In genomic region chr11:1691027-1691877, GRCh38 we compare ENCODE assay signal across 1 cellular context.
TF ChIP-seq lines count a peak whose summit lies in the region.

No MANE protein-coding gene starts in this region.

TF ChIP-seq in HepG2, 621 proteins besides CTCF, POLR2A, EP300 and RAD21 (continued from another document and continues in another):
- TF ChIP-seq GMEB2 (CRISPR knock-in tag; IDR thresholded peaks at IDR 0.05; ENCODE audit: low read depth) = peak; percentile 57; the same call in 1 of the 2 replicates
- TF ChIP-seq ZFX (CRISPR knock-in tag; IDR thresholded peaks at IDR 0.05; ENCODE audit: low read depth) = peak; percentile 82
- TF ChIP-seq ZNF703 (CRISPR knock-in tag; IDR thresholded peaks at IDR 0.05; ENCODE audit: borderline replicate concordance) = peak; percentile 89
- TF ChIP-seq HMGA1 (CRISPR knock-in tag; conservative IDR thresholded peaks at IDR 0.05) = no peak
- peak; percentile 51; the same call in 1 of the 2 replicates for TF ChIP-seq RAD51 (IDR thresholded peaks at IDR 0.05; ENCODE audit: borderline replicate concordance)
- TF ChIP-seq ZNF510 (CRISPR knock-in tag; IDR thresholded peaks at IDR 0.05; ENCODE audit: low read depth) = 0 out of 2 replicates have a peak, but pooled peaks have one; percentile 75
- TF ChIP-seq GABPA (IDR thresholded peaks at IDR 0.05; ENCODE audit: low read depth, low read length) = no peak
- no peak for TF ChIP-seq GABPA (CRISPR knock-in tag; IDR thresholded peaks at IDR 0.05; ENCODE audit: low read depth)
- TF ChIP-seq ZNF674 (CRISPR knock-in tag; IDR thresholded peaks at IDR 0.05; ENCODE audit: low read depth) = no peak
- TF ChIP-seq ZNF75D (CRISPR knock-in tag; IDR thresholded peaks at IDR 0.05; ENCODE audit: borderline replicate concordance) = no peak
- TF ChIP-seq ATF4 (CRISPR knock-in tag; IDR thresholded peaks at IDR 0.05) = peak in 1 of 2 experiments; percentile 78; a peak in 2 of 4 replicates
- TF ChIP-seq ZNF891 (CRISPR knock-in tag; IDR thresholded peaks at IDR 0.05) = peak; percentile 20; the same call in 1 of the 2 replicates
- 0 out of 2 replicates have a peak, but pooled peaks have one; percentile 25 for TF ChIP-seq REXO4 (CRISPR knock-in tag; IDR thresholded peaks at IDR 0.05; ENCODE audit: borderline replicate concordance)
- no peak for TF ChIP-seq CCAR2 (optimal IDR thresholded peaks at IDR 0.05; ENCODE audit: low read depth, low read length)
- TF ChIP-seq ZNF646 (CRISPR knock-in tag; IDR thresholded peaks at IDR 0.05) = no peak
- TF ChIP-seq SP5 (CRISPR knock-in tag; IDR thresholded peaks at IDR 0.05; ENCODE audit: borderline replicate concordance, low read depth) = peak; percentile 87
- peak; percentile 81 for TF ChIP-seq HNRNPL (IDR thresholded peaks at IDR 0.05; ENCODE audit: low read depth, low read length)
- TF ChIP-seq REPIN1 (CRISPR knock-in tag; IDR thresholded peaks at IDR 0.05; ENCODE audit: borderline replicate concordance, low read depth) = peak; percentile 78; the same call in 1 of the 2 replicates
- TF ChIP-seq CBX1 (IDR thresholded peaks at IDR 0.05; ENCODE audit: low read depth) = peak; percentile 70
- no peak for TF ChIP-seq ZNF326 (CRISPR knock-in tag; IDR thresholded peaks at IDR 0.05; ENCODE audit: borderline replicate concordance)
- peak; percentile 84; the same call in 1 of the 2 replicates for TF ChIP-seq RFXAP (CRISPR knock-in tag; IDR thresholded peaks at IDR 0.05; ENCODE audit: borderline replicate concordance)
- TF ChIP-seq ZNF720 (CRISPR knock-in tag; IDR thresholded peaks at IDR 0.05) = no peak
- peak; percentile 51; the same call in 1 of the 2 replicates for TF ChIP-seq ZBTB39 (CRISPR knock-in tag; IDR thresholded peaks at IDR 0.05)
- peak; percentile 97 for TF ChIP-seq RERE (CRISPR knock-in tag; IDR thresholded peaks at IDR 0.05; ENCODE audit: low read depth)
- peak; percentile 28; the same call in 1 of the 2 replicates for TF ChIP-seq ZNF564 (CRISPR knock-in tag; IDR thresholded peaks at IDR 0.05)
- TF ChIP-seq NFIB (CRISPR knock-in tag; IDR thresholded peaks at IDR 0.05; ENCODE audit: borderline replicate concordance) = no peak
- TF ChIP-seq FOXO1 (CRISPR knock-in tag; IDR thresholded peaks at IDR 0.05) = peak; percentile 96
- TF ChIP-seq GATAD1 (CRISPR knock-in tag; IDR thresholded peaks at IDR 0.05) = peak; percentile 71
- peak; percentile 76 for TF ChIP-seq SRY (CRISPR knock-in tag; IDR thresholded peaks at IDR 0.05)
- peak; percentile 49 for TF ChIP-seq ZNF777 (CRISPR knock-in tag; IDR thresholded peaks at IDR 0.05)
- peak; percentile 42; the same call in 1 of the 2 replicates for TF ChIP-seq ZNF576 (CRISPR knock-in tag; IDR thresholded peaks at IDR 0.05)
- TF ChIP-seq BHLHE40 (IDR thresholded peaks at IDR 0.05; ENCODE audit: low read length) = peak; percentile 75
- peak; percentile 72 for TF ChIP-seq ZFP91 (CRISPR knock-in tag; IDR thresholded peaks at IDR 0.05; ENCODE audit: borderline replicate concordance)
- no peak for TF ChIP-seq ZNF234 (CRISPR knock-in tag; conservative IDR thresholded peaks at IDR 0.05)
- TF ChIP-seq ZNF230 (CRISPR knock-in tag; IDR thresholded peaks at IDR 0.05) = peak; percentile 55; the same call in 1 of the 2 replicates
- no peak for TF ChIP-seq ZNF260 (CRISPR knock-in tag; IDR thresholded peaks at IDR 0.05; ENCODE audit: borderline replicate concordance, low read depth)
- TF ChIP-seq ZNF275 (CRISPR knock-in tag; IDR thresholded peaks at IDR 0.05; ENCODE audit: borderline replicate concordance) = no peak; the same call in none of the 2 replicates
- no peak for TF ChIP-seq ZNF496 (CRISPR knock-in tag; IDR thresholded peaks at IDR 0.05; ENCODE audit: insufficient replicate concordance)
- no peak for TF ChIP-seq ZNF30 (CRISPR knock-in tag; IDR thresholded peaks at IDR 0.05)
- TF ChIP-seq ELK4 (CRISPR knock-in tag; IDR thresholded peaks at IDR 0.05; ENCODE audit: borderline replicate concordance) = no peak
